37 cellular contexts compared by ENCODE assay signal in the genomic region with DNA sequence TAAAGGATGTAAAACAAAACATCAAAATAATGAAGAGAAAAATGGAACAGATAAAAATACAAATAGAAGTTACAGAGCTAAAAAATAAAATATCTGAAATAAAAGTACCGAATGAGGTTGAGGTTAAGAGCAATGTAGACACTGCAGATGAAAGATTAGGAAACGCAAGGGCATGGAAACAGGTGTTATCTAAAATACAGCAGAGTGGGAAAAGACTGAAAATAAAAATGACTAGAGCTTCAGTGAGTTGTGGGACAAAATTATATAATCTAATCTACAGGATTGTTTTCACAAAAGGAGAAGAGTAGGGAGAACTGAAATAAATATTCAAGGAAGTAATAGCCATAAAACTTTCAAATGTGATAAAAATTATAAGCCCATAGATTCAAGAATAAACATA.
"Had no signal": no experiment of that assay in that cellular context is flagged by ENCODE, and none has a peak within 500 bp of the region (broad histone marks: within the 10 kb centered on the region; RNA-seq: fewer than 3 reads in every experiment).

No MANE protein-coding gene starts in this region.

- H2AFZ ChIP-seq: PC-9 had no signal

- H3K27me3 Mint-ChIP-seq: activated B cell treated with CpG ODN at 0.5 μM for 24 hours; activated CD4-positive, alpha-beta memory T cell treated with anti-CD3 and anti-CD28 coated beads for 36 hours; activated naive CD8-positive, alpha-beta T cell treated with anti-CD3 and anti-CD28 coated beads for 36 hours had no signal

- ATAC-seq: activated T-helper 17 cell treated with anti-CD3 and anti-CD28 coated beads, Interleukin-2, amount 50 U/mL, for 72 hours had no signal

- H3K9me3 ChIP-seq: MG63 had no signal

- H3K36me3 ChIP-seq: brain microvascular endothelial cell, MG63 had no signal

- H3K27ac Mint-ChIP-seq: activated B cell treated with CpG ODN at 0.5 μM for 24 hours; activated CD4-positive, alpha-beta memory T cell treated with anti-CD3 and anti-CD28 coated beads for 36 hours; activated naive CD8-positive, alpha-beta T cell treated with anti-CD3 and anti-CD28 coated beads for 36 hours; activated T-helper 17 cell treated with anti-CD3 and anti-CD28 coated beads, Interleukin-2, amount 50 U/mL, for 72 hours had no signal

- H3K36me3 Mint-ChIP-seq: activated CD4-positive, alpha-beta memory T cell treated with anti-CD3 and anti-CD28 coated beads for 36 hours; activated naive CD8-positive, alpha-beta T cell treated with anti-CD3 and anti-CD28 coated beads for 36 hours had no signal

- H3K4me3 ChIP-seq: MG63, PC-9 had no signal

- DNase-seq: activated B cell treated with CpG ODN at 0.5 μM for 24 hours; activated CD4-positive, alpha-beta memory T cell treated with anti-CD3 and anti-CD28 coated beads for 36 hours; activated CD4-positive, alpha-beta T cell treated with anti-CD3 and anti-CD28 coated beads for 4 hours; activated CD4-positive, alpha-beta T cell treated with anti-CD3 and anti-CD28 coated beads, Interleukin-2, amount 50 U/mL, for 1 hour; activated CD4-positive, CD25-positive, alpha-beta regulatory T cell treated with anti-CD3 and anti-CD28 coated beads, Interleukin-2, amount 50 U/mL, for 72 hours; activated CD8-positive, alpha-beta memory T cell treated with anti-CD3 and anti-CD28 coated beads, Interleukin-2, amount 50 U/mL, for 4 hours; activated effector memory CD4-positive, alpha-beta T cell treated with anti-CD3 and anti-CD28 coated beads, Interleukin-2, amount 50 U/mL, for 16 hours; activated naive CD4-positive, alpha-beta T cell; activated naive CD4-positive, alpha-beta T cell treated with anti-CD3 and anti-CD28 coated beads, Interleukin-2, amount 50 U/mL, for 16 hours; activated naive CD8-positive, alpha-beta T cell treated with anti-CD3 and anti-CD28 coated beads for 36 hours; activated T-cell treated with anti-CD3 and anti-CD28 coated beads for 4 hours; activated T-cell treated with anti-CD3 and anti-CD28 coated beads, Interleukin-2, amount 50 U/mL, for 48 hours; amniotic stem cell; aorta; brain microvascular endothelial cell; central memory CD4-positive, alpha-beta T cell; MG63; MV-4-11; NCI-H1092; NCI-H1436 treated with DMSO at 0.1 percent for 48 hours; NCI-H1694 treated with DMSO at 0.1 percent for 48 hours; NCI-H2029; NCI-H2107; NCI-H2171; NCI-H510A; NCI-H526; NCI-H748 treated with DMSO at 0.1 percent for 48 hours; NK-92 treated with Interleukin-12 subunit alpha and Interleukin-12 subunit beta, amount 100 ng/mL, for 24 hours; PC-9; Right ventricle myocardium superior; SW 1271; T-helper 1 cell; T-helper 2 cell; T-helper 9 cell had no signal

- H3K4me2 ChIP-seq: KMS-11, PC-9 had no signal

- H3K27ac ChIP-seq: brain microvascular endothelial cell, KMS-11, PC-9, VCaP had no signal

- H3K9me3 Mint-ChIP-seq: activated B cell treated with CpG ODN at 0.5 μM for 24 hours; activated CD4-positive, alpha-beta memory T cell treated with anti-CD3 and anti-CD28 coated beads for 36 hours; activated naive CD8-positive, alpha-beta T cell treated with anti-CD3 and anti-CD28 coated beads for 36 hours had no signal

- H3K9ac ChIP-seq: KMS-11 had no signal

- H3K27me3 ChIP-seq: brain microvascular endothelial cell, MG63 had no signal

- H3K4me3 Mint-ChIP-seq: activated B cell treated with CpG ODN at 0.5 μM for 24 hours; activated CD4-positive, alpha-beta memory T cell treated with anti-CD3 and anti-CD28 coated beads for 36 hours; activated naive CD8-positive, alpha-beta T cell treated with anti-CD3 and anti-CD28 coated beads for 36 hours; activated T-helper 17 cell treated with anti-CD3 and anti-CD28 coated beads, Interleukin-2, amount 50 U/mL, for 72 hours had no signal

- H3K4me1 Mint-ChIP-seq: activated naive CD8-positive, alpha-beta T cell treated with anti-CD3 and anti-CD28 coated beads for 36 hours; activated T-helper 17 cell treated with anti-CD3 and anti-CD28 coated beads, Interleukin-2, amount 50 U/mL, for 72 hours had no signal
